Comparison of ENCODE assay signal across 16 cellular contexts in the genomic region with DNA sequence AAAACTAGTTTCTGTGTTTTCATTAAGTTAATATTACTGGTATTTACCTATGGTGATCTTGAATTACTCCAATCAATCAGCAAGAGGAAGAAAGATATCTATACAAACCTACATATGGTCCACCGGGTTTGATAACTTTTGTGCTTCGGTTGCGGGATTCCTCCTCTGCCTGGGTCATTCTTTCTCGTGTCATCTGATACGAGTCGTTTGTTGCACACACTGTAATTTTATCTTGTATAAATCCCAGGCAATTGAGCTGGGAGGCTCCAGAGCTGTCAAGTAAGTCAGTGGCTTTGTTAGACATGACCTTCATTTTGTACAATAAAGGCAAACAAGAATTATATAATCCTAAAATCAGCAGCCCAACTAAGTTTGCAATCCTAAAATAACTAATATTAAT.
"Had no signal": no experiment of that assay in that cellular context is flagged by ENCODE, and none has a peak within 500 bp of the region (broad histone marks: within the 10 kb centered on the region; RNA-seq: fewer than 3 reads in every experiment).

No MANE protein-coding gene starts in this region.

- H3K36me3 ChIP-seq: pancreas had no signal

- H3K9me3 ChIP-seq: lower lobe of right lung, pancreas had no signal

- H3K27me3 ChIP-seq: pancreas had no signal

- H3K27ac ChIP-seq: lower lobe of right lung, pancreas had no signal

- H3K4me3 Mint-ChIP-seq: activated T-helper 17 cell treated with anti-CD3 and anti-CD28 coated beads, Interleukin-2, amount 50 U/mL, for 72 hours; mesothelial cell of epicardium; neural crest cell; stimulated activated effector memory CD8-positive, alpha-beta T cell treated with anti-CD3 and anti-CD28 coated beads, Interleukin-12 subunit alpha, Interleukin-12 subunit beta, amount 100 ng/mL, for 72 hours had no signal

- H3K9me3 Mint-ChIP-seq: activated T-helper 17 cell treated with anti-CD3 and anti-CD28 coated beads, Interleukin-2, amount 50 U/mL, for 72 hours; mesothelial cell of epicardium; neural crest cell; stimulated activated effector memory CD8-positive, alpha-beta T cell treated with anti-CD3 and anti-CD28 coated beads, Interleukin-12 subunit alpha, Interleukin-12 subunit beta, amount 100 ng/mL, for 72 hours had no signal

- H3K27me3 Mint-ChIP-seq: activated T-helper 17 cell treated with anti-CD3 and anti-CD28 coated beads, Interleukin-2, amount 50 U/mL, for 72 hours had no signal

- H3K4me3 ChIP-seq: lower lobe of right lung, pancreas had no signal

- DNase-seq: activated CD4-positive, alpha-beta T cell treated with anti-CD3 and anti-CD28 coated beads, Interleukin-2, amount 50 U/mL, for 4 hours; activated naive CD4-positive, alpha-beta T cell treated with Interleukin-2 at 50 U/mL for 16 hours; activated T-cell treated with anti-CD3 and anti-CD28 coated beads for 4 hours; anterior cingulate cortex; cortex of kidney; effector CD8-positive, alpha-beta T cell; foreskin melanocyte; head of caudate nucleus; lower lobe of right lung; pancreas; retina; T1000 had no signal

- H3K27ac Mint-ChIP-seq: activated T-helper 17 cell treated with anti-CD3 and anti-CD28 coated beads, Interleukin-2, amount 50 U/mL, for 72 hours; mesothelial cell of epicardium; stimulated activated effector memory CD8-positive, alpha-beta T cell treated with anti-CD3 and anti-CD28 coated beads, Interleukin-12 subunit alpha, Interleukin-12 subunit beta, amount 100 ng/mL, for 72 hours had no signal
